ENCODE assay signal across 11 cellular contexts in the genomic region with DNA sequence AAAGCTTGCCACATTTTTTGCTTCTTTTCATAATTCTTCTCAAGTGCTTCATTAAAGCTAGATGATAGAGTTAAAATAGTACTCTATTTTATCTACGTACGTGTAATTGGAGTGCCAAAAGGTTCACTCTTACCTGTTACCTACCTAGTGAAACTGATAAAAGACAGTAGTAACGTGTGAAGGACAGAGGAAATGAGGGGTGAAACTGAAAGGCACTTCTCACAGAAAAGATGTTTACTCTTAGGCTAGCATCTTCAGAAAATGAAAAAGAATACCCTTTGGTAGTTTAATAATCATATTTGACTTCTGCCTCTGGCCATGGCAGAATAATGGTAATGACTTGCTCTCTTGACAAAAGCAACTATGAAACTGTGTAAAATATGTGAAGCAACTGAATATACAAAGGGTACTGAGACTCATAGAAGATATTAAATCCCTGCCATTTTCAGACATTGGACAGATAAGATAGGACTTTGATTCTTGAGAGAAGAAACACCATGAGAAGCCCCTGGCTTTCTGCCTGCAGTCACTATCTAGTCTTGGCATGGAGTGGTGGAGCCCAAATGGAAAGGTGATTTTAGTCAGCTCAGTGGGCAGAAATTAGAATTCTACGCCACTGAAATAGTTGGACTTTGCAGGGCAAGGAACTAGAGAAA. TPM values are rescaled to one million over a fixed set of nuclear protein-coding genes. Genes with fewer than 3 reads are reported as not detected.
DNase-seq lines count a peak whose midpoint lies in the region; ATAC-seq and TF ChIP-seq lines count a peak whose summit lies in the region.
"Had no signal": no experiment of that assay in that cellular context is flagged by ENCODE, and none has a peak within 500 bp of the region (broad histone marks: within the 10 kb centered on the region; RNA-seq: fewer than 3 reads in every experiment).

No MANE protein-coding gene starts in this region.

- no peak for DNase-seq in activated T-cell treated with anti-CD3 and anti-CD28 coated beads, Interleukin-2, amount 50 U/mL, for 4 hours
- no peak for DNase-seq in activated T-cell treated with anti-CD3 and anti-CD28 coated beads, Interleukin-2, amount 50 U/mL, for 48 hours
- DNase-seq in PC-9: no peak
- no peak for DNase-seq in stimulated activated effector memory CD8-positive, alpha-beta T cell treated with anti-CD3 and anti-CD28 coated beads, Interleukin-12 subunit alpha, Interleukin-12 subunit beta, amount 100 ng/mL, for 72 hours (ENCODE audit: low spot score in 2 of 2)
- DNase-seq in Karpas-422: no peak
- no peak for DNase-seq in dedifferentiated amniotic fluid mesenchymal stem cell (ENCODE audit: extremely low spot score)
- no peak for DNase-seq in dermis blood vessel endothelial cell
- DNase-seq: head of caudate nucleus; NCI-H1436; stimulated activated naive CD4-positive, alpha-beta T cell had no signal

- no peaks in the 10 kb centered on the region for H4K20me1 ChIP-seq in PC-9 (ENCODE audit: insufficient read depth)
- H4K20me1 ChIP-seq in Karpas-422 (ENCODE audit: insufficient read depth, low read depth, low read length): no peaks in the 10 kb centered on the region

- POLR2A ChIA-PET in PC-9 (lab: Charles Lee; ENCODE audit: unreplicated experiment): no interaction called here

- H3K9me3 ChIP-seq in PC-9 (ENCODE audit: insufficient read depth, low read depth) (no peaks in the 10 kb centered on the region), Karpas-422 (ENCODE audit: low read length) (no peaks in the 10 kb centered on the region)

- no peaks in the 10 kb centered on the region for H3K9me2 ChIP-seq in PC-9 (ENCODE audit: insufficient read depth)
- H3K9me2 ChIP-seq in Karpas-422 (replicated peaks; ENCODE audit: insufficient read depth, low read length): no peaks in the 10 kb centered on the region

- peak overlapping the region; percentile 74 for H3K4me2 ChIP-seq in PC-9
- no peak overlapping the region for H3K4me2 ChIP-seq in Karpas-422 (ENCODE audit: low read depth, low read length, poor library complexity, severe bottlenecking)

- H3K36me3 ChIP-seq in PC-9 (ENCODE audit: low read depth) (no peaks in the 10 kb centered on the region), Karpas-422 (ENCODE audit: insufficient read depth, low read length) (no peaks in the 10 kb centered on the region)

- no TSS peak for BruUV-seq in PC-9 (replicated peaks; lab: Mats Ljungman, UMichigan)

- H3K4me3 ChIP-seq in PC-9 (peak overlapping the region; percentile 16; the same call in 1 of the 2 replicates), Karpas-422 (ENCODE audit: low read length) (no peak overlapping the region)

- no peaks in the 10 kb centered on the region for H3K36me3 Mint-ChIP-seq in activated T-cell treated with anti-CD3 and anti-CD28 coated beads, Interleukin-2, amount 50 U/mL, for 4 hours (ENCODE audit: insufficient read depth)
- peaks cover 10% of the 10 kb centered on the region for H3K36me3 Mint-ChIP-seq in stimulated activated effector memory CD8-positive, alpha-beta T cell treated with anti-CD3 and anti-CD28 coated beads, Interleukin-12 subunit alpha, Interleukin-12 subunit beta, amount 100 ng/mL, for 72 hours

- peak overlapping the region; percentile 37 for H3K4me3 Mint-ChIP-seq in activated T-cell treated with anti-CD3 and anti-CD28 coated beads, Interleukin-2, amount 50 U/mL, for 4 hours
- peak overlapping the region; percentile 61 for H3K4me3 Mint-ChIP-seq in stimulated activated effector memory CD8-positive, alpha-beta T cell treated with anti-CD3 and anti-CD28 coated beads, Interleukin-12 subunit alpha, Interleukin-12 subunit beta, amount 100 ng/mL, for 72 hours

- no peaks in the 10 kb centered on the region for H3K79me2 ChIP-seq in PC-9 (ENCODE audit: low read depth)
- no peaks in the 10 kb centered on the region for H3K79me2 ChIP-seq in Karpas-422 (ENCODE audit: low read length)

- peak; percentile 39 to 46 for ATAC-seq in activated T-cell treated with anti-CD3 and anti-CD28 coated beads, Interleukin-2, amount 50 U/mL, for 4 hours
- peak; percentile 71 for ATAC-seq in HG02623 (IDR thresholded peaks at IDR 0.05; ENCODE audit: unreplicated experiment)
- peak; percentile 47 for ATAC-seq in stimulated activated effector memory CD8-positive, alpha-beta T cell treated with anti-CD3 and anti-CD28 coated beads, Interleukin-12 subunit alpha, Interleukin-12 subunit beta, amount 100 ng/mL, for 72 hours

- H3K27ac ChIP-seq in PC-9: peak overlapping the region; percentile 63
- no peak overlapping the region for H3K27ac ChIP-seq in Karpas-422 (ENCODE audit: low read length)

- H3F3A ChIP-seq in PC-9 (ENCODE audit: insufficient read depth, low read depth): peaks cover 9% of the 10 kb centered on the region

- H3K9ac ChIP-seq in Karpas-422 (ENCODE audit: low read length): no peak overlapping the region

- H3K4me1 ChIP-seq in PC-9 (replicated peaks; ENCODE audit: insufficient read depth) (peaks cover 28% of the 10 kb centered on the region), Karpas-422 (ENCODE audit: low read length) (no peaks in the 10 kb centered on the region)

- TF ChIP-seq CTCF in PC-9 (conservative IDR thresholded peaks at IDR 0.05): no peak

- H3K9me3 Mint-ChIP-seq in activated T-cell treated with anti-CD3 and anti-CD28 coated beads, Interleukin-2, amount 50 U/mL, for 4 hours: no peaks in the 10 kb centered on the region
- H3K9me3 Mint-ChIP-seq in stimulated activated effector memory CD8-positive, alpha-beta T cell treated with anti-CD3 and anti-CD28 coated beads, Interleukin-12 subunit alpha, Interleukin-12 subunit beta, amount 100 ng/mL, for 72 hours: no peaks in the 10 kb centered on the region

- H3K27me3 ChIP-seq in PC-9 (ENCODE audit: insufficient read depth, low read depth): no peaks in the 10 kb centered on the region
- H3K27me3 ChIP-seq in Karpas-422 (ENCODE audit: low read length): no peaks in the 10 kb centered on the region

- H2AFZ ChIP-seq in PC-9: no peak overlapping the region
- no peak overlapping the region for H2AFZ ChIP-seq in Karpas-422 (ENCODE audit: low read length)

- H3K27ac Mint-ChIP-seq in stimulated activated effector memory CD8-positive, alpha-beta T cell treated with anti-CD3 and anti-CD28 coated beads, Interleukin-12 subunit alpha, Interleukin-12 subunit beta, amount 100 ng/mL, for 72 hours: peak overlapping the region; percentile 89

- CTCF ChIA-PET in PC-9 (lab: Charles Lee): no interaction called here

- H3K4me1 Mint-ChIP-seq in activated T-cell treated with anti-CD3 and anti-CD28 coated beads, Interleukin-2, amount 50 U/mL, for 4 hours (ENCODE audit: low read depth): peaks cover 70% of the 10 kb centered on the region
- H3K4me1 Mint-ChIP-seq in stimulated activated effector memory CD8-positive, alpha-beta T cell treated with anti-CD3 and anti-CD28 coated beads, Interleukin-12 subunit alpha, Interleukin-12 subunit beta, amount 100 ng/mL, for 72 hours: peaks cover 83% of the 10 kb centered on the region

- intact Hi-C loops in PC-9 (cut with micrococcal nuclease; ENCODE audit: unreplicated experiment): no loop called here

- H3K27me3 Mint-ChIP-seq in activated T-cell treated with anti-CD3 and anti-CD28 coated beads, Interleukin-2, amount 50 U/mL, for 4 hours (ENCODE audit: low read depth): no peaks in the 10 kb centered on the region

RNA-seq across cellular contexts. Expression of a gene that starts 6.3 kb away (rescaled TPM):
- 100 to 1,000 TPM in 2 of 3 donors, 10 to 100 TPM in 1; 79.4 to 112 (median 107) TPM for total RNA-seq in activated T-cell treated with anti-CD3 and anti-CD28 coated beads, Interleukin-2, amount 50 U/mL, for 4 hours
- total RNA-seq in PC-9 (2021) (4.9 and 5.9 TPM in 2 replicates), dermis blood vessel endothelial cell (7.7 and 12.9 TPM in 2 replicates)
- total RNA-seq in Karpas-422 (2014; rRNA removed; shearing (Covaris generic); ENCODE audit: low replicate concordance): 3.0 and 3.5 TPM in 2 replicates
